Comparison of ENCODE assay signal across 24 cellular contexts in genomic region chr3:70854108-70854507, GRCh38.
A peak's percentile ranks its signal among the peaks of the same experiment; 100 is the strongest.
DNase-seq lines count a peak whose midpoint lies in the region; ATAC-seq and TF ChIP-seq lines count a peak whose summit lies in the region.
"Had no signal": no experiment of that assay in that cellular context is flagged by ENCODE, and none has a peak within 500 bp of the region (broad histone marks: within the 10 kb centered on the region; RNA-seq: fewer than 3 reads in every experiment).

No MANE protein-coding gene starts in this region.

- H3K27me3 ChIP-seq in left ventricle myocardium inferior (ENCODE audit: low read depth) (no peaks in the 10 kb centered on the region), right cardiac atrium (ENCODE audit: control insufficient read depth, insufficient read depth) (no peaks in the 10 kb centered on the region), mammary epithelial cell (ENCODE audit: insufficient read depth, low read length) (no peaks in the 10 kb centered on the region), dorsolateral prefrontal cortex (no peaks in the 10 kb centered on the region)
- H3K27me3 ChIP-seq in CD4-positive, alpha-beta T cell (ENCODE audit: control insufficient read depth, insufficient read depth, low read length): no peaks in the 10 kb centered on the region
- H3K27me3 ChIP-seq: body of pancreas, thyroid gland had no signal

- H3K27ac ChIP-seq in left ventricle myocardium inferior (replicated peaks) (peak overlapping the region; percentile 1), right cardiac atrium (ENCODE audit: low read length) (no peak overlapping the region), mammary epithelial cell (ENCODE audit: insufficient read depth, low read depth, low read length) (no peak overlapping the region), dorsolateral prefrontal cortex (no peak overlapping the region)
- H3K27ac ChIP-seq in CD4-positive, alpha-beta T cell (ENCODE audit: low read depth, low read length): no peak overlapping the region
- H3K27ac ChIP-seq: body of pancreas, GM23248, psoas muscle, thyroid gland, WERI-Rb-1 had no signal

- intact Hi-C loops in left ventricle myocardium inferior (cut with micrococcal nuclease) (no loop called here), right cardiac atrium (cut with DNase I) (no loop called here), mammary epithelial cell (cut with micrococcal nuclease) (no loop called here), dorsolateral prefrontal cortex (cut with DNase I) (no loop called here), posterior cingulate gyrus (cut with DNase I) (no loop called here)
- intact Hi-C loops in CD4-positive, alpha-beta T cell (cut with DNase I, micrococcal nuclease): no loop called here

- no peak overlapping the region for H3K27ac Mint-ChIP-seq in CD4-positive, alpha-beta T cell
- H3K27ac Mint-ChIP-seq: activated CD4-positive, alpha-beta memory T cell treated with anti-CD3 and anti-CD28 coated beads, Interleukin-2, amount 10 ng/mL, durations not matched to agents 7 days and 5 days; activated naive CD8-positive, alpha-beta T cell; dendritic cell treated with granulocyte-macrophage colony-stimulating factor and Interleukin-4, amounts not matched to agents 40 ng/mL and 50 ng/mL, for 4 days; natural killer cell; T-helper 1 cell treated with Interleukin-12 subunit alpha and Interleukin-12 subunit beta and Interleukin-4 antibody, amounts not matched to agents 30 μg/mL and 1 μg/mL, for 36 hours had no signal

- no peak overlapping the region for H3K4me3 Mint-ChIP-seq in CD4-positive, alpha-beta T cell
- H3K4me3 Mint-ChIP-seq: activated CD4-positive, alpha-beta memory T cell treated with anti-CD3 and anti-CD28 coated beads, Interleukin-2, amount 10 ng/mL, durations not matched to agents 7 days and 5 days; activated naive CD8-positive, alpha-beta T cell; activated T-cell treated with anti-CD3 and anti-CD28 coated beads, Interleukin-2, amount 50 U/mL, for 4 hours; dendritic cell treated with granulocyte-macrophage colony-stimulating factor and Interleukin-4, amounts not matched to agents 40 ng/mL and 50 ng/mL, for 4 days; natural killer cell; T-helper 1 cell treated with Interleukin-12 subunit alpha and Interleukin-12 subunit beta and Interleukin-4 antibody, amounts not matched to agents 30 μg/mL and 1 μg/mL, for 36 hours had no signal

- DNase-seq in left ventricle myocardium inferior: no peak
- DNase-seq in right cardiac atrium: no peak
- DNase-seq in mammary epithelial cell: peak; percentile 32
- peak; percentile 31 for DNase-seq in glomerular endothelial cell (ENCODE audit: extremely low read depth, low read depth, low spot score)
- no peak for DNase-seq in dorsolateral prefrontal cortex
- DNase-seq in posterior cingulate gyrus: no peak
- no peak for DNase-seq in CD4-positive, alpha-beta T cell
- DNase-seq: ACHN; activated CD4-positive, alpha-beta memory T cell treated with anti-CD3 and anti-CD28 coated beads, Interleukin-2, amount 10 ng/mL, durations not matched to agents 7 days and 5 days; activated T-cell treated with anti-CD3 and anti-CD28 coated beads, Interleukin-2, amount 50 U/mL, for 4 hours; body of pancreas; GM23248; head of caudate nucleus; natural killer cell; NCI-H2081 treated with DMSO at 0.1 percent for 48 hours; psoas muscle; thyroid gland; WERI-Rb-1 had no signal

- H3K4me2 ChIP-seq in mammary epithelial cell (ENCODE audit: insufficient read depth, low read depth, low read length): no peak overlapping the region

- POLR2A ChIA-PET in CD4-positive, alpha-beta T cell (lab: Charles Lee): no interaction called here

- CTCF ChIA-PET in mammary epithelial cell (lab: Charles Lee; ENCODE audit: low non-redundant PET): no interaction called here
- CTCF ChIA-PET in CD4-positive, alpha-beta T cell (lab: Charles Lee): no interaction called here

- H3K27me3 Mint-ChIP-seq in CD4-positive, alpha-beta T cell: peaks cover 7% of the 10 kb centered on the region
- H3K27me3 Mint-ChIP-seq: dendritic cell treated with granulocyte-macrophage colony-stimulating factor and Interleukin-4, amounts not matched to agents 40 ng/mL and 50 ng/mL, for 4 days had no signal

- H3K4me1 ChIP-seq in left ventricle myocardium inferior: peaks cover 29% of the 10 kb centered on the region
- peaks cover 7% of the 10 kb centered on the region for H3K4me1 ChIP-seq in right cardiac atrium (ENCODE audit: control insufficient read depth, insufficient read depth, low read length)
- peaks cover 46% of the 10 kb centered on the region for H3K4me1 ChIP-seq in mammary epithelial cell (ENCODE audit: insufficient read depth, low read length)
- H3K4me1 ChIP-seq: body of pancreas, psoas muscle had no signal

- H3K4me1 Mint-ChIP-seq in CD4-positive, alpha-beta T cell (ENCODE audit: low read depth): no peaks in the 10 kb centered on the region
- H3K4me1 Mint-ChIP-seq: natural killer cell had no signal

- dilution Hi-C loops in mammary epithelial cell (cut with HindIII; ENCODE audit: low sequenced_read_pairs): no loop called here

- ATAC-seq in right cardiac atrium: no peak
- no peak for ATAC-seq in CD4-positive, alpha-beta T cell (ENCODE audit: poor library complexity)
- ATAC-seq in GM18909 (IDR thresholded peaks at IDR 0.05; ENCODE audit: poor library complexity, unreplicated experiment): no peak
- ATAC-seq: activated T-cell treated with anti-CD3 and anti-CD28 coated beads, Interleukin-2, amount 50 U/mL, for 4 hours; body of pancreas; natural killer cell; psoas muscle; Right ventricle myocardium inferior had no signal

- BruUV-seq in mammary epithelial cell (replicated peaks; lab: Mats Ljungman, UMichigan): no TSS peak

- H3K9me3 Mint-ChIP-seq in CD4-positive, alpha-beta T cell: no peaks in the 10 kb centered on the region
- H3K9me3 Mint-ChIP-seq: activated CD4-positive, alpha-beta memory T cell treated with anti-CD3 and anti-CD28 coated beads, Interleukin-2, amount 10 ng/mL, durations not matched to agents 7 days and 5 days; activated T-cell treated with anti-CD3 and anti-CD28 coated beads, Interleukin-2, amount 50 U/mL, for 4 hours; dendritic cell treated with granulocyte-macrophage colony-stimulating factor and Interleukin-4, amounts not matched to agents 40 ng/mL and 50 ng/mL, for 4 days; natural killer cell; T-helper 1 cell treated with Interleukin-12 subunit alpha and Interleukin-12 subunit beta and Interleukin-4 antibody, amounts not matched to agents 30 μg/mL and 1 μg/mL, for 36 hours had no signal

- TF ChIP-seq CTCF in left ventricle myocardium inferior (IDR thresholded peaks at IDR 0.05; ENCODE audit: borderline replicate concordance) (no peak), mammary epithelial cell (conservative IDR thresholded peaks at IDR 0.05 in 1 of 2, IDR thresholded peaks at IDR 0.05 in 1 of 2; ENCODE audit: extremely low read depth in 1 of 2, insufficient read depth in 1 of 2, low read depth in 1 of 2, low read length in 2 of 2) (no peak), dorsolateral prefrontal cortex (IDR thresholded peaks at IDR 0.05 in 54 of 56, conservative IDR thresholded peaks at IDR 0.05 in 2 of 56; ENCODE audit: low read depth in 1 of 56, partially characterized antibody in 56 of 56) (no peak)
- TF ChIP-seq CTCF in CD4-positive, alpha-beta T cell (IDR thresholded peaks at IDR 0.05): no peak

- H3K36me3 ChIP-seq in left ventricle myocardium inferior (no peaks in the 10 kb centered on the region), mammary epithelial cell (ENCODE audit: insufficient read depth, low read length) (no peaks in the 10 kb centered on the region)
- H3K36me3 ChIP-seq: thyroid gland, WERI-Rb-1 had no signal

- WGBS in right cardiac atrium: 43% methylated on average over 6 of the region's 6 CpGs
- 49% methylated on average over 6 of the region's 6 CpGs for WGBS in mammary epithelial cell (ENCODE audit: low coverage, missing lambda C conversion rate)

- no peaks in the 10 kb centered on the region for H3K36me3 Mint-ChIP-seq in CD4-positive, alpha-beta T cell (ENCODE audit: low read depth)
- H3K36me3 Mint-ChIP-seq: natural killer cell had no signal

- H3K4me3 ChIP-seq in left ventricle myocardium inferior (no peak overlapping the region), right cardiac atrium (ENCODE audit: low read length) (no peak overlapping the region), mammary epithelial cell (replicated peaks in 1 of 3; ENCODE audit: insufficient read depth in 1 of 3, low read depth in 2 of 3, low read length in 3 of 3) (no peak overlapping the region), dorsolateral prefrontal cortex (no peak overlapping the region)
- H3K4me3 ChIP-seq: body of pancreas, GM23248, lung, psoas muscle, thyroid gland had no signal

- peak overlapping the region; percentile 83 for H2AFZ ChIP-seq in mammary epithelial cell (ENCODE audit: low read depth, low read length)

- H3K9ac ChIP-seq in mammary epithelial cell (ENCODE audit: insufficient read depth, low read length): no peak overlapping the region
- H3K9ac ChIP-seq: GM23248 had no signal

- in situ Hi-C loops in mammary epithelial cell (cut with MboI; ENCODE audit: low sequenced_read_pairs in 2 of 2): no loop called here

- no peaks in the 10 kb centered on the region for H3K79me2 ChIP-seq in mammary epithelial cell (ENCODE audit: insufficient read depth, low read length)

- H3K9me3 ChIP-seq in left ventricle myocardium inferior (replicated peaks) (no peaks in the 10 kb centered on the region), right cardiac atrium (ENCODE audit: control insufficient read depth, low read length) (no peaks in the 10 kb centered on the region), mammary epithelial cell (replicated peaks; ENCODE audit: insufficient read depth, low read length) (no peaks in the 10 kb centered on the region)
- H3K9me3 ChIP-seq in CD4-positive, alpha-beta T cell (ENCODE audit: control insufficient read depth, low read length): no peaks in the 10 kb centered on the region
- H3K9me3 ChIP-seq: body of pancreas, psoas muscle, thyroid gland had no signal

- no peaks in the 10 kb centered on the region for H4K20me1 ChIP-seq in mammary epithelial cell (ENCODE audit: insufficient read depth, low read length)

Comparison
In these comparisons a context has a peak if more than half of its experiments do, and no peak if none do; other contexts are left out.
1. DNase-seq: peak in mammary epithelial cell (single experiment) and glomerular endothelial cell (single experiment); none in left ventricle myocardium inferior (single experiment), right cardiac atrium (0 of 3), dorsolateral prefrontal cortex (0 of 10), posterior cingulate gyrus (0 of 10) and CD4-positive, alpha-beta T cell (0 of 10).